ENCODE assay signal across 13 cellular contexts in the genomic region with DNA sequence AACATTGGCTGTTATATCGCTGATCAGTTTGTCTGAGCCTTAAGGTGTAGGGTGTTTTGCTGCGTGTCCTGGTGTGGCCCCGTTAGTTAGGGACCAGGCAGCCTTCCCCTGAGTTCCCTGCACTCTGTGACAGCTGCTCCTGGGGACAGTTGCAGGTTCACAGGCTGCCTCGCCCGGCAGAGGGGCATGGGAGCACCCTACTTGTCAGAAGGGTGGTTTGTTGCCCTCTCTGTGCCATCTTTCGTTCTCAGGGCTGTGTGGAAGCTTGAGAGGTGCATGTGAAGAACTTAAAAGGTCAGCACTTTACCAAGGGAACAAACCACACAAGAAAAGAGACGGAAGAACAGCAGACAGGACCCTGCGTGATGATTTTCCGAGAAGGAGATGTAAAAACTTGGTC.
DNase-seq lines count a peak whose midpoint lies in the region; ATAC-seq and TF ChIP-seq lines count a peak whose summit lies in the region.
"Had no signal": no experiment of that assay in that cellular context is flagged by ENCODE, and none has a peak within 500 bp of the region (broad histone marks: within the 10 kb centered on the region; RNA-seq: fewer than 3 reads in every experiment).

No MANE protein-coding gene starts in this region.

- peaks cover 89% of the 10 kb centered on the region for H3K4me1 Mint-ChIP-seq in activated naive CD8-positive, alpha-beta T cell treated with anti-CD3 and anti-CD28 coated beads for 36 hours
- H3K4me1 Mint-ChIP-seq in osteocyte (ENCODE audit: unreplicated experiment), result peaks cover 38% of the 10 kb centered on the region

- TF ChIP-seq CTCF in GM20000 (IDR thresholded peaks at IDR 0.05; ENCODE audit: extremely low read depth, missing control alignments) (no peak), osteocyte (IDR thresholded peaks at IDR 0.05) (no peak), GM10266 (IDR thresholded peaks at IDR 0.05; ENCODE audit: control insufficient read depth, insufficient read depth, low read depth, missing control alignments) (no peak)

- peak overlapping the region; percentile 96 for H3K27ac Mint-ChIP-seq in activated naive CD8-positive, alpha-beta T cell treated with anti-CD3 and anti-CD28 coated beads for 36 hours
- H3K27ac Mint-ChIP-seq in osteocyte (ENCODE audit: unreplicated experiment), result no peak overlapping the region

- H3K36me3 Mint-ChIP-seq in activated naive CD8-positive, alpha-beta T cell treated with anti-CD3 and anti-CD28 coated beads for 36 hours, result no peaks in the 10 kb centered on the region
- H3K36me3 Mint-ChIP-seq in osteocyte (ENCODE audit: unreplicated experiment), result no peaks in the 10 kb centered on the region
- H3K36me3 Mint-ChIP-seq: immature natural killer cell had no signal

- no peaks in the 10 kb centered on the region for H3K27me3 Mint-ChIP-seq in activated naive CD8-positive, alpha-beta T cell treated with anti-CD3 and anti-CD28 coated beads for 36 hours
- no peaks in the 10 kb centered on the region for H3K27me3 Mint-ChIP-seq in osteocyte (ENCODE audit: unreplicated experiment)
- H3K27me3 Mint-ChIP-seq: effector memory CD8-positive, alpha-beta T cell had no signal

- peak; percentile 44 for DNase-seq in activated CD4-positive, CD25-positive, alpha-beta regulatory T cell treated with anti-CD3 and anti-CD28 coated beads, Interleukin-2, amount 50 U/mL, for 72 hours
- DNase-seq in GM20000 (ENCODE audit: low spot score) (peak; percentile 11), osteocyte (ENCODE audit: extremely low spot score, unreplicated experiment) (peak; percentile 71), GM10266 (ENCODE audit: extremely low spot score) (no peak), NCI-H1105 (lab: John Stamatoyannopoulos, UW) (no peak)
- no peak for DNase-seq in activated naive CD8-positive, alpha-beta T cell treated with anti-CD3 and anti-CD28 coated beads for 36 hours
- DNase-seq: effector memory CD8-positive, alpha-beta T cell; foreskin melanocyte; immature natural killer cell; RPMI8226; stomach had no signal

- ATAC-seq in activated CD4-positive, CD25-positive, alpha-beta regulatory T cell treated with anti-CD3 and anti-CD28 coated beads, Interleukin-2, amount 50 U/mL, for 24 hours, result no peak
- ATAC-seq in HG03457 (IDR thresholded peaks at IDR 0.05; ENCODE audit: unreplicated experiment), result no peak
- ATAC-seq: effector memory CD8-positive, alpha-beta T cell had no signal

- no peaks in the 10 kb centered on the region for H3K9me3 Mint-ChIP-seq in activated naive CD8-positive, alpha-beta T cell treated with anti-CD3 and anti-CD28 coated beads for 36 hours
- H3K9me3 Mint-ChIP-seq in osteocyte (ENCODE audit: unreplicated experiment), result no peaks in the 10 kb centered on the region
- H3K9me3 Mint-ChIP-seq: effector memory CD8-positive, alpha-beta T cell; immature natural killer cell had no signal

- peak overlapping the region; percentile 59 for H3K4me3 Mint-ChIP-seq in activated naive CD8-positive, alpha-beta T cell treated with anti-CD3 and anti-CD28 coated beads for 36 hours
- no peak overlapping the region for H3K4me3 Mint-ChIP-seq in osteocyte (ENCODE audit: unreplicated experiment)
- H3K4me3 Mint-ChIP-seq: immature natural killer cell had no signal

Comparison
In these comparisons a context has a peak if more than half of its experiments do, and no peak if none do; other contexts are left out.
1. DNase-seq: peak in activated CD4-positive, CD25-positive, alpha-beta regulatory T cell treated with anti-CD3 and anti-CD28 coated beads, Interleukin-2, amount 50 U/mL, for 72 hours (single experiment), GM20000 (single experiment) and osteocyte (single experiment); none in activated naive CD8-positive, alpha-beta T cell treated with anti-CD3 and anti-CD28 coated beads for 36 hours (single experiment), GM10266 (single experiment) and NCI-H1105 (single experiment).